In genomic region chr15:41530363-41530956, GRCh38 we compare ENCODE assay signal across 14 cellular contexts. TPM values are rescaled to one million over a fixed set of nuclear protein-coding genes. Genes with fewer than 3 reads are reported as not detected.
"Had no signal": no experiment of that assay in that cellular context is flagged by ENCODE, and none has a peak within 500 bp of the region (broad histone marks: within the 10 kb centered on the region; RNA-seq: fewer than 3 reads in every experiment).

No MANE protein-coding gene starts in this region.

- DNase-seq: activated CD4-positive, alpha-beta T cell treated with anti-CD3 and anti-CD28 coated beads, Interleukin-2, amount 50 U/mL, for 1 hour; activated effector memory CD4-positive, alpha-beta T cell treated with Interleukin-2 at 50 U/mL for 16 hours; activated T-cell treated with anti-CD3 and anti-CD28 coated beads, Interleukin-2, amount 50 U/mL, for 24 hours; foreskin keratinocyte; immature natural killer cell; occipital lobe; right cardiac atrium; stimulated activated naive CD4-positive, alpha-beta T cell treated with Interleukin-2 at 50 U/mL for 16 hours; T-helper 9 cell; trophoblast cell had no signal

- H3K27me3 ChIP-seq: ascending aorta, foreskin keratinocyte had no signal

- H3K4me3 ChIP-seq: ascending aorta, smooth muscle cell had no signal

- ATAC-seq: foreskin keratinocyte; natural killer cell treated with Interleukin-12 subunit alpha and Interleukin-12 subunit beta and Interleukin-15 and Interleukin-18, amount 100 ng/mL, for 72 hours; right cardiac atrium had no signal

- H3K4me1 ChIP-seq: ascending aorta, foreskin keratinocyte had no signal

- H3K27ac ChIP-seq: ascending aorta, foreskin keratinocyte had no signal

- FAIRE-seq: bronchial epithelial cell had no signal

- H3K9me3 ChIP-seq: ascending aorta had no signal

- H3K4me2 ChIP-seq: smooth muscle cell had no signal

RNA-seq across cellular contexts. Expression of gene LTK, which starts 16.8 kb away (rescaled TPM):
- total RNA-seq: ascending aorta, bronchial epithelial cell, foreskin keratinocyte, occipital lobe had no signal
- polyA plus RNA-seq: foreskin keratinocyte had no signal

RNA-seq across cellular contexts. Expression of gene ITPKA, which starts 36.8 kb away (rescaled TPM):
- total RNA-seq: ascending aorta had no signal
- polyA plus RNA-seq: immature natural killer cell had no signal
